2 cellular contexts compared by ENCODE assay signal in the genomic region with DNA sequence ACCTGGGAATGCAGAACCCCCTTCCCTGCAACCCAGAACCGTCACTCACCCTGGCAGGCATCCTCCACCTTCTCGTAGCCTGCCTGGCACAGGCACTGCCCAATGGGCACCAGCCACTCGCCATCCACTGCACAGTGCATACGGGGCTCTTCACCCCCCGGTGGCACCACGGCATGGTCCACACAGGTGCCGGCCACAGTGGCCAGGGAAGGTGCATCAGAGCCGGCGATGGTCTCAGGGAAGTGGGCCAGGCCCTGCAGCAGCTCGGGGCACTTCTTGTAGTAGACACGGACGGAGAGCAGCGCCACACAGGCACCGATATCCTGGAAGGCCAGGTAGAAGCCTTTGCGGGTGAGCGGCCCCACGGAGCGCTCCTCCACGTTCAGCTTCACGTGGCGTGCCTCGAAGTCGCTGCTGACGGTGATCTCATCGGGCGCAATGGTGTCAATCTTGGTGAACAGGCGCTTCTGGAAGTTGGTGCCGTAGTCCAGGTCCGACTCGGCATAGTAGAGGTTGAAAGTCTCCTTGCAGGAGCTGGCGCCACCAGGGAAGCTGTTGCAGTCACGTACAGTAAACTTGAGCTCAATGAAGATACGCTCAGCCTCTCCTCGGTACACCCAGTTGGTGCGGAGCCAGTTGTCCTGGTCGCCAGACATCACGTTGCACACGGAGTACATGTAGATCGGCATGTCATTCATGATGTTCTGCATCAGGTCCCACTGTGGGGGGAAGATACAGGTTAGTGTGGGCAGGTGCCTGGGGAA.
TF ChIP-seq lines count a peak whose summit lies in the region.

No MANE protein-coding gene starts in this region.

TF ChIP-seq in HCT116, 20 proteins besides CTCF, POLR2A, EP300 and RAD21:
- TF ChIP-seq EZH2phosphoT487 (IDR thresholded peaks at IDR 0.05; ENCODE audit: borderline replicate concordance) (no peak), EZH2 (IDR thresholded peaks at IDR 0.05) (no peak), TCF7L2 (IDR thresholded peaks at IDR 0.05; ENCODE audit: borderline replicate concordance, extremely low read depth, insufficient read depth, insufficient read length) (no peak), ZFX (IDR thresholded peaks at IDR 0.05) (no peak), ZNF274 (IDR thresholded peaks at IDR 0.05; ENCODE audit: low read depth, low read length) (no peak)
- TF ChIP-seq, protein P1, sequence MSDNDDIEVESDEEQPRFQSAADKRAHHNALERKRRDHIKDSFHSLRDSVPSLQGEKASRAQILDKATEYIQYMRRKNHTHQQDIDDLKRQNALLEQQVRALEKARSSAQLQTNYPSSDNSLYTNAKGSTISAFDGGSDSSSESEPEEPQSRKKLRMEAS (IDR thresholded peaks at IDR 0.05) = no peak

TF ChIP-seq in H1, 55 proteins besides CTCF, POLR2A, EP300 and RAD21:
- no peak for TF ChIP-seq MAFK (IDR thresholded peaks at IDR 0.05; ENCODE audit: low read depth, low read length)
- no peak for TF ChIP-seq SRF (IDR thresholded peaks at IDR 0.05; ENCODE audit: low read depth, low read length)
- TF ChIP-seq KDM5A (IDR thresholded peaks at IDR 0.05; ENCODE audit: low read length) = no peak
- TF ChIP-seq, protein P2, sequence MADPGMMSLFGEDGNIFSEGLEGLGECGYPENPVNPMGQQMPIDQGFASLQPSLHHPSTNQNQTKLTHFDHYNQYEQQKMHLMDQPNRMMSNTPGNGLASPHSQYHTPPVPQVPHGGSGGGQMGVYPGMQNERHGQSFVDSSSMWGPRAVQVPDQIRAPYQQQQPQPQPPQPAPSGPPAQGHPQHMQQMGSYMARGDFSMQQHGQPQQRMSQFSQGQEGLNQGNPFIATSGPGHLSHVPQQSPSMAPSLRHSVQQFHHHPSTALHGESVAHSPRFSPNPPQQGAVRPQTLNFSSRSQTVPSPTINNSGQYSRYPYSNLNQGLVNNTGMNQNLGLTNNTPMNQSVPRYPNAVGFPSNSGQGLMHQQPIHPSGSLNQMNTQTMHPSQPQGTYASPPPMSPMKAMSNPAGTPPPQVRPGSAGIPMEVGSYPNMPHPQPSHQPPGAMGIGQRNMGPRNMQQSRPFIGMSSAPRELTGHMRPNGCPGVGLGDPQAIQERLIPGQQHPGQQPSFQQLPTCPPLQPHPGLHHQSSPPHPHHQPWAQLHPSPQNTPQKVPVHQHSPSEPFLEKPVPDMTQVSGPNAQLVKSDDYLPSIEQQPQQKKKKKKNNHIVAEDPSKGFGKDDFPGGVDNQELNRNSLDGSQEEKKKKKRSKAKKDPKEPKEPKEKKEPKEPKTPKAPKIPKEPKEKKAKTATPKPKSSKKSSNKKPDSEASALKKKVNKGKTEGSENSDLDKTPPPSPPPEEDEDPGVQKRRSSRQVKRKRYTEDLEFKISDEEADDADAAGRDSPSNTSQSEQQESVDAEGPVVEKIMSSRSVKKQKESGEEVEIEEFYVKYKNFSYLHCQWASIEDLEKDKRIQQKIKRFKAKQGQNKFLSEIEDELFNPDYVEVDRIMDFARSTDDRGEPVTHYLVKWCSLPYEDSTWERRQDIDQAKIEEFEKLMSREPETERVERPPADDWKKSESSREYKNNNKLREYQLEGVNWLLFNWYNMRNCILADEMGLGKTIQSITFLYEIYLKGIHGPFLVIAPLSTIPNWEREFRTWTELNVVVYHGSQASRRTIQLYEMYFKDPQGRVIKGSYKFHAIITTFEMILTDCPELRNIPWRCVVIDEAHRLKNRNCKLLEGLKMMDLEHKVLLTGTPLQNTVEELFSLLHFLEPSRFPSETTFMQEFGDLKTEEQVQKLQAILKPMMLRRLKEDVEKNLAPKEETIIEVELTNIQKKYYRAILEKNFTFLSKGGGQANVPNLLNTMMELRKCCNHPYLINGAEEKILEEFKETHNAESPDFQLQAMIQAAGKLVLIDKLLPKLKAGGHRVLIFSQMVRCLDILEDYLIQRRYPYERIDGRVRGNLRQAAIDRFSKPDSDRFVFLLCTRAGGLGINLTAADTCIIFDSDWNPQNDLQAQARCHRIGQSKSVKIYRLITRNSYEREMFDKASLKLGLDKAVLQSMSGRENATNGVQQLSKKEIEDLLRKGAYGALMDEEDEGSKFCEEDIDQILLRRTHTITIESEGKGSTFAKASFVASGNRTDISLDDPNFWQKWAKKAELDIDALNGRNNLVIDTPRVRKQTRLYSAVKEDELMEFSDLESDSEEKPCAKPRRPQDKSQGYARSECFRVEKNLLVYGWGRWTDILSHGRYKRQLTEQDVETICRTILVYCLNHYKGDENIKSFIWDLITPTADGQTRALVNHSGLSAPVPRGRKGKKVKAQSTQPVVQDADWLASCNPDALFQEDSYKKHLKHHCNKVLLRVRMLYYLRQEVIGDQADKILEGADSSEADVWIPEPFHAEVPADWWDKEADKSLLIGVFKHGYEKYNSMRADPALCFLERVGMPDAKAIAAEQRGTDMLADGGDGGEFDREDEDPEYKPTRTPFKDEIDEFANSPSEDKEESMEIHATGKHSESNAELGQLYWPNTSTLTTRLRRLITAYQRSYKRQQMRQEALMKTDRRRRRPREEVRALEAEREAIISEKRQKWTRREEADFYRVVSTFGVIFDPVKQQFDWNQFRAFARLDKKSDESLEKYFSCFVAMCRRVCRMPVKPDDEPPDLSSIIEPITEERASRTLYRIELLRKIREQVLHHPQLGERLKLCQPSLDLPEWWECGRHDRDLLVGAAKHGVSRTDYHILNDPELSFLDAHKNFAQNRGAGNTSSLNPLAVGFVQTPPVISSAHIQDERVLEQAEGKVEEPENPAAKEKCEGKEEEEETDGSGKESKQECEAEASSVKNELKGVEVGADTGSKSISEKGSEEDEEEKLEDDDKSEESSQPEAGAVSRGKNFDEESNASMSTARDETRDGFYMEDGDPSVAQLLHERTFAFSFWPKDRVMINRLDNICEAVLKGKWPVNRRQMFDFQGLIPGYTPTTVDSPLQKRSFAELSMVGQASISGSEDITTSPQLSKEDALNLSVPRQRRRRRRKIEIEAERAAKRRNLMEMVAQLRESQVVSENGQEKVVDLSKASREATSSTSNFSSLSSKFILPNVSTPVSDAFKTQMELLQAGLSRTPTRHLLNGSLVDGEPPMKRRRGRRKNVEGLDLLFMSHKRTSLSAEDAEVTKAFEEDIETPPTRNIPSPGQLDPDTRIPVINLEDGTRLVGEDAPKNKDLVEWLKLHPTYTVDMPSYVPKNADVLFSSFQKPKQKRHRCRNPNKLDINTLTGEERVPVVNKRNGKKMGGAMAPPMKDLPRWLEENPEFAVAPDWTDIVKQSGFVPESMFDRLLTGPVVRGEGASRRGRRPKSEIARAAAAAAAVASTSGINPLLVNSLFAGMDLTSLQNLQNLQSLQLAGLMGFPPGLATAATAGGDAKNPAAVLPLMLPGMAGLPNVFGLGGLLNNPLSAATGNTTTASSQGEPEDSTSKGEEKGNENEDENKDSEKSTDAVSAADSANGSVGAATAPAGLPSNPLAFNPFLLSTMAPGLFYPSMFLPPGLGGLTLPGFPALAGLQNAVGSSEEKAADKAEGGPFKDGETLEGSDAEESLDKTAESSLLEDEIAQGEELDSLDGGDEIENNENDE (IDR thresholded peaks at IDR 0.05; ENCODE audit: insufficient replicate concordance, low read length) = no peak
- TF ChIP-seq NANOG (IDR thresholded peaks at IDR 0.05; ENCODE audit: insufficient read depth, low read depth, low read length, poor library complexity, severe bottlenecking) = no peak
- TF ChIP-seq POU5F1 (IDR thresholded peaks at IDR 0.05; ENCODE audit: low read depth, low read length) = no peak
TF ChIP-seq in H1: peak in this region for 0.
